8 cellular contexts compared by ENCODE assay signal in the genomic region with DNA sequence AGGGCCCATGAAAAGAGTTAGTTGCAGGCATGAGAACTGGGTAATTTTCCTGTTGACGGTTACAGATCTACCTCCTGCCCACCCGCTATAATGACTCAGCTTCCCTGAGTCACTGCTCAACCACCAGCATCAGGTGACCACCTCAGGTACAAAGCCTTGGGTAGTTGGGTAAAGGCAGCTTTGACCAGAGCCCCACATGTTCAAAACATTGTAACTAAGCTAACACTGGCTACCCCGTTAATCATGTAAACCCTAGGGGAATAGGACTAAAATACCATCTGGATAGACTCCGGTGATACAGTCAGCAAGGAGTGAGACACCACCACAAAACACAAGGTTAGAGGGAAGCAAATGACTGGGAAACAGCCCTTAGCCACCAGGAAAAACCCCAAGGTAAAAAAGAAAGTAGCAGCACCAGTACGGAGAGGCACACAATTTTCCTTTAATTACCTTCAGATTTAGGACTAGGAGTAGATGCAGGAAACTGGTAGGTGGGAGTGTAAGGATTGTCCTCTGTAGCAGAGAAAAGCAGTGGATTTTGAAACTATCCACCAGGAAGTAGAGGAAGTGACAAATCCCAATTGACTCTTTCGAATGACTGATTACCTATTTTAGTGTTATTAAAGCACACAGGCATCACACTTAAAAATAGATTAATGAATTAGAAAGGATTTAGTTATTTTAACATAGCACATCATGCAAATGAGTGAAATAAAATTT.
DNase-seq lines count a peak whose midpoint lies in the region; ATAC-seq and TF ChIP-seq lines count a peak whose summit lies in the region.
"Had no signal": no experiment of that assay in that cellular context is flagged by ENCODE, and none has a peak within 500 bp of the region (broad histone marks: within the 10 kb centered on the region; RNA-seq: fewer than 3 reads in every experiment).

No MANE protein-coding gene starts in this region.

- peaks cover 35% of the 10 kb centered on the region for H3K4me1 ChIP-seq in rectal smooth muscle tissue (ENCODE audit: control insufficient read depth, insufficient read depth, low read length)
- H3K4me1 ChIP-seq in upper lobe of left lung = peaks cover 7 to 13% (median 11%) of the 10 kb centered on the region in 4 donors

- 85 to 93% methylated on average over 6 of the region's 6 CpGs for WGBS in upper lobe of left lung, 2 donors

- H3K9ac ChIP-seq in rectal smooth muscle tissue (ENCODE audit: low read length) = no peak overlapping the region

- H3K4me3 ChIP-seq in WERI-Rb-1 (ENCODE audit: low read depth, low read length) = no peak overlapping the region
- no peak overlapping the region for H3K4me3 ChIP-seq in rectal smooth muscle tissue (ENCODE audit: low read length)
- no peak overlapping the region for H3K4me3 ChIP-seq in upper lobe of left lung

- no peaks in the 10 kb centered on the region for H3K27me3 ChIP-seq in WERI-Rb-1 (ENCODE audit: insufficient read depth, low read depth, severe bottlenecking)
- H3K27me3 ChIP-seq in rectal smooth muscle tissue (ENCODE audit: control insufficient read depth, insufficient read depth, low read length) = no peaks in the 10 kb centered on the region
- no peaks in the 10 kb centered on the region for H3K27me3 ChIP-seq in upper lobe of left lung

- H3K9me3 ChIP-seq in WERI-Rb-1 (ENCODE audit: severe bottlenecking) (no peaks in the 10 kb centered on the region), upper lobe of left lung (no peaks in the 10 kb centered on the region)

- ATAC-seq in GM18868 (IDR thresholded peaks at IDR 0.05; ENCODE audit: unreplicated experiment) (peak; percentile 75), HG02759 (IDR thresholded peaks at IDR 0.05; ENCODE audit: unreplicated experiment) (peak; percentile 63), upper lobe of left lung (ENCODE audit: low FRiP score in 2 of 2) (no peak)

- H3K36me3 ChIP-seq in WERI-Rb-1 (no peaks in the 10 kb centered on the region), rectal smooth muscle tissue (ENCODE audit: control insufficient read depth, insufficient read depth, low read length) (peaks cover 29% of the 10 kb centered on the region), upper lobe of left lung (peaks cover 0 to 53% (median 9%) of the 10 kb centered on the region in 4 donors)

- TF ChIP-seq POLR2A in upper lobe of left lung (IDR thresholded peaks at IDR 0.05) = no peak

- TF ChIP-seq CTCF in WERI-Rb-1 (IDR thresholded peaks at IDR 0.05; ENCODE audit: low read depth, low read length) (no peak), upper lobe of left lung (IDR thresholded peaks at IDR 0.05) (no peak)

- DNase-seq in WERI-Rb-1 (peak; percentile 13), SW 1271 (lab: John Stamatoyannopoulos, UW) (no peak), cerebellar nuclear complex (lab: John Stamatoyannopoulos, UW) (no peak), upper lobe of left lung (no peak)
- DNase-seq: activated B cell treated with CpG ODN at 0.5 μM for 24 hours had no signal

- no peak for TF ChIP-seq EP300 in upper lobe of left lung (IDR thresholded peaks at IDR 0.05)

- H3K27ac ChIP-seq in WERI-Rb-1 (peak overlapping the region; percentile 34; the same call in 1 of the 2 replicates), rectal smooth muscle tissue (ENCODE audit: low read depth, low read length) (peak overlapping the region; percentile 42), upper lobe of left lung (no peak overlapping the region)

Comparison
In these comparisons a context has a peak if more than half of its experiments do, and no peak if none do; other contexts are left out.
1. ATAC-seq: peak in GM18868 (single experiment) and HG02759 (single experiment); none in upper lobe of left lung (0 of 2).
2. H3K27ac ChIP-seq: peak in WERI-Rb-1 (single experiment) and rectal smooth muscle tissue (single experiment); none in upper lobe of left lung (0 of 4).